ENCODE assay signal across 8 cellular contexts in the genomic region with DNA sequence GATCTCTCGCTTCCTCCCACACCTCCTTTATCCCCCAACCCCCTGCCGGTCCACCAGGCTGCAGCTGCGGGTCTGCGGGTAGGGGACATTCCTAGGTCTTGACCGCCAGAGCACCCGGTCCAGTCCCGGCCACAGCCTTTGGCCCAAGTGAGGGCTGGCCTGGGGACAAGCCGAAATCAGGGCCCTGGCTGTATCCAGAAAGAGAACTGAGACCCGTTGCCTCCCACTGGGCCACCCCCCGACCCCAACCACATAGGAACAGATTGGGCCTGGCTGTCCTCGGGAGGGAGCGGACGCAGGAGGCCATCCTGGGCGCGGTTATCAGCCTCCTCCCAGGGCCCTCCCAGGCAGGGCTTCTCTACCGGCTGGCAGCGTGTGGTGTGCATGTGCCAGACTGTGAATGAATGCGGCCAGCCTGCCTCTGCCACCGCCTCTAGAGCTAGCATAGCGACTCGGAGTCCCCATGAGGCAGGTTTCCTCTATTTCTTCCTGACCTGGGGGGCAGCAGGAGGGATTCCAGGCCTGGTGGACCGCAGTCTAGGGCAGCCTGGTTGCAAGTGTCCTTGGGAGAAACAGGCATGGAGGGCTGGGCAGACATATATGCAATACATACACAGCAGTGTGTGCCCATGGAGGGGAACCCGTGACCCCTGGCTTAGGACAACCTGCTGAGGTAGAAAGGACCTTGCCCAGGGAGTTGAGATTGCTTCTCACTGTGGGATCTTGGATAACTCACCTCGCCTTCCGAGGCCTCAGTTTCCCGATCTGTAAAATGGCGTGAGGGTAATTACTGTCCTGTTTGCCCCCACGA. TPM values are rescaled to one million over a fixed set of nuclear protein-coding genes. Genes with fewer than 3 reads are reported as not detected.
DNase-seq lines count a peak whose midpoint lies in the region; ATAC-seq and TF ChIP-seq lines count a peak whose summit lies in the region.

No MANE protein-coding gene starts in this region.

- H3K27ac Mint-ChIP-seq in Calu3 (ENCODE audit: unreplicated experiment), result peak overlapping the region; percentile 51

- ATAC-seq in GM18519 (IDR thresholded peaks at IDR 0.05; ENCODE audit: low FRiP score, unreplicated experiment), result no peak

- H3K4me3 Mint-ChIP-seq in Calu3 (ENCODE audit: low read depth, unreplicated experiment), result peak overlapping the region; percentile 82

- intact Hi-C loops in Calu3 (cut with micrococcal nuclease; ENCODE audit: unreplicated experiment), result loop anchor here (5.0 kb wide), 1 partner anchor 37 kb away; no protein-coding TSS in a partner anchor

- H3K4me1 Mint-ChIP-seq in Calu3 (ENCODE audit: low read depth, unreplicated experiment), result peaks cover 12% of the 10 kb centered on the region

- H3K9me3 Mint-ChIP-seq in Calu3 (ENCODE audit: low read depth, unreplicated experiment), result no peaks in the 10 kb centered on the region

- H3K4me3 ChIP-seq in iPS-11a (ENCODE audit: low read depth, low read length), result peak overlapping the region; percentile 85

- no peaks in the 10 kb centered on the region for H3K27me3 Mint-ChIP-seq in Calu3 (ENCODE audit: unreplicated experiment)

- TF ChIP-seq CTCF in Calu3 (IDR thresholded peaks at IDR 0.05; ENCODE audit: unreplicated experiment), result no peak

- TSS peak; percentile 48 for BruUV-seq in Calu3 (replicated peaks; lab: Mats Ljungman, UMichigan)

- peaks cover 19% of the 10 kb centered on the region for H3K36me3 Mint-ChIP-seq in Calu3 (ENCODE audit: insufficient read depth, unreplicated experiment)

- DNase-seq in Calu3 (peak; percentile 37), NAMALWA (ENCODE audit: low spot score) (peak; percentile 75), NCI-H2171 treated with DMSO at 0.1 percent for 48 hours (lab: John Stamatoyannopoulos, UW) (no peak), SKM-1 treated with dmso at 0.1 percent for 144 hours (lab: John Stamatoyannopoulos, UW; ENCODE audit: unreplicated experiment) (no peak)
- DNase-seq in activated gamma-delta T cell treated with anti-CD3 and anti-CD28 coated beads, Interleukin-2, amount 50 U/mL, for 16 hours (ENCODE audit: low read depth), result peak; percentile 41
- peak; percentile 18 to 25 for DNase-seq in stimulated activated CD4-positive, alpha-beta T cell treated with anti-CD3 and anti-CD28 coated beads, Interleukin-1b, Interleukin-23, amount 100 ng/mL, for 4 hours (ENCODE audit: low read depth in 2 of 2)

- CTCF ChIA-PET in Calu3 (lab: Charles Lee), result interaction anchor here (1.2 to 1.5 kb wide), 2 partner anchors 9 to 36 kb away, joined by 3 to 6 read pairs; no protein-coding TSS in a partner anchor

RNA-seq across cellular contexts. Expression of a gene that starts 1.2 kb away (rescaled TPM):
- 4.8 and 6.9 TPM in 2 replicates for total RNA-seq in Calu3 (2022)

RNA-seq across cellular contexts. Expression of a gene that starts 16.3 kb away (rescaled TPM):
- total RNA-seq in Calu3 (2022), result 50.7 and 56.6 TPM in 2 replicates

RNA-seq across cellular contexts. Expression of a gene that starts 39.2 kb away (rescaled TPM):
- 182 and 193 TPM in 2 replicates for total RNA-seq in Calu3 (2022)

Comparison
In these comparisons a context has a peak if more than half of its experiments do, and no peak if none do; other contexts are left out.
1. DNase-seq: peak in Calu3 (single experiment), NAMALWA (single experiment), activated gamma-delta T cell treated with anti-CD3 and anti-CD28 coated beads, Interleukin-2, amount 50 U/mL, for 16 hours (single experiment) and stimulated activated CD4-positive, alpha-beta T cell treated with anti-CD3 and anti-CD28 coated beads, Interleukin-1b, Interleukin-23, amount 100 ng/mL, for 4 hours (2 of 2); none in NCI-H2171 treated with DMSO at 0.1 percent for 48 hours (single experiment) and SKM-1 treated with dmso at 0.1 percent for 144 hours (single experiment).